Comparison of ENCODE assay signal across 12 cellular contexts in genomic region chr4:75841641-75842520, GRCh38.
A peak's percentile ranks its signal among the peaks of the same experiment; 100 is the strongest.
DNase-seq lines count a peak whose midpoint lies in the region; ATAC-seq and TF ChIP-seq lines count a peak whose summit lies in the region.
"Had no signal": no experiment of that assay in that cellular context is flagged by ENCODE, and none has a peak within 500 bp of the region (broad histone marks: within the 10 kb centered on the region; RNA-seq: fewer than 3 reads in every experiment).

No MANE protein-coding gene starts in this region.

- DNase-seq in GM23338 (ENCODE audit: low spot score): peak; percentile 46
- DNase-seq in NCI-H510A (lab: John Stamatoyannopoulos, UW): peak; percentile 17
- no peak for DNase-seq in left ventricle myocardium superior
- DNase-seq in progenitor cell of endocrine pancreas (ENCODE audit: low spot score, unreplicated experiment): no peak
- DNase-seq in activated effector memory CD4-positive, alpha-beta T cell treated with Interleukin-2 at 50 U/mL for 16 hours: no peak
- no peak for DNase-seq in activated T-cell treated with anti-CD3 and anti-CD28 coated beads for 4 hours
- DNase-seq in cortex of kidney (lab: John Stamatoyannopoulos, UW): no peak
- DNase-seq: CD8-positive, alpha-beta T cell; effector CD8-positive, alpha-beta T cell; mammary epithelial cell; SIG-M5; sigmoid colon had no signal

- peaks cover 2% of the 10 kb centered on the region; the same call in 1 of the 3 replicates for H3K9me3 Mint-ChIP-seq in GM23338
- H3K9me3 Mint-ChIP-seq in progenitor cell of endocrine pancreas (ENCODE audit: low read depth): no peaks in the 10 kb centered on the region
- H3K9me3 Mint-ChIP-seq: CD8-positive, alpha-beta T cell had no signal

- H3K36me3 Mint-ChIP-seq in GM23338 (ENCODE audit: low read depth) (no peaks in the 10 kb centered on the region), progenitor cell of endocrine pancreas (ENCODE audit: insufficient read depth) (no peaks in the 10 kb centered on the region)
- H3K36me3 Mint-ChIP-seq: CD8-positive, alpha-beta T cell had no signal

- no peak overlapping the region for H3K4me3 Mint-ChIP-seq in GM23338
- H3K4me3 Mint-ChIP-seq in progenitor cell of endocrine pancreas (ENCODE audit: low read depth): no peak overlapping the region
- H3K4me3 Mint-ChIP-seq: CD8-positive, alpha-beta T cell had no signal

- no peaks in the 10 kb centered on the region for H3K36me3 ChIP-seq in GM23338 (ENCODE audit: insufficient read depth)
- H3K36me3 ChIP-seq: sigmoid colon had no signal

- no peaks in the 10 kb centered on the region for H3K27me3 ChIP-seq in GM23338 (ENCODE audit: insufficient read depth)
- H3K27me3 ChIP-seq: sigmoid colon had no signal

- H3K27ac ChIP-seq in GM23338 (ENCODE audit: low read depth): no peak overlapping the region

- no peak for TF ChIP-seq CTCF in GM23338 (conservative IDR thresholded peaks at IDR 0.05; ENCODE audit: low read depth in 2 of 2)
- TF ChIP-seq CTCF in progenitor cell of endocrine pancreas (IDR thresholded peaks at IDR 0.05; ENCODE audit: unreplicated experiment): no peak

- peaks cover 8% of the 10 kb centered on the region; the same call in 1 of the 2 replicates for H3K4me1 ChIP-seq in GM23338 (ENCODE audit: insufficient read depth)

- peak overlapping the region; percentile 70 for H2AFZ ChIP-seq in GM23338

- H4K20me1 ChIP-seq in GM23338 (replicated peaks; ENCODE audit: insufficient read depth): no peaks in the 10 kb centered on the region

- H3K27me3 Mint-ChIP-seq in GM23338 (ENCODE audit: insufficient read depth, low read depth, poor library complexity): no peaks in the 10 kb centered on the region
- H3K27me3 Mint-ChIP-seq in progenitor cell of endocrine pancreas: no peaks in the 10 kb centered on the region

- H3K4me1 Mint-ChIP-seq in GM23338 (peaks cover 24% of the 10 kb centered on the region; the same call in 2 of the 3 replicates), progenitor cell of endocrine pancreas (ENCODE audit: low read depth) (peaks cover 13% of the 10 kb centered on the region)

- ATAC-seq in GM23338 (peak; percentile 47), left ventricle myocardium superior (peak; percentile 92)
- ATAC-seq: CD8-positive, alpha-beta T cell had no signal

- H3K4me3 ChIP-seq in GM23338: no peak overlapping the region
- H3K4me3 ChIP-seq: sigmoid colon had no signal

- no peaks in the 10 kb centered on the region for H3K9me2 ChIP-seq in GM23338 (ENCODE audit: insufficient read depth)

- intact Hi-C loops in left ventricle myocardium superior (cut with micrococcal nuclease): no loop called here

- H3K27ac Mint-ChIP-seq in GM23338: peak overlapping the region; percentile 62; the same call in 1 of the 2 replicates
- H3K27ac Mint-ChIP-seq in progenitor cell of endocrine pancreas: peak overlapping the region; percentile 53
- H3K27ac Mint-ChIP-seq: CD8-positive, alpha-beta T cell had no signal

- no peaks in the 10 kb centered on the region for H3F3A ChIP-seq in GM23338 (replicated peaks; ENCODE audit: low read depth)

- H3K4me2 ChIP-seq in GM23338: no peak overlapping the region

- no peaks in the 10 kb centered on the region for H3K79me2 ChIP-seq in GM23338 (replicated peaks; ENCODE audit: insufficient read depth)

TF ChIP-seq in GM23338, 12 proteins besides CTCF, POLR2A, EP300 and RAD21:
- TF ChIP-seq EZH2 (IDR thresholded peaks at IDR 0.05; ENCODE audit: low read depth, unreplicated experiment): no peak
- no peak for TF ChIP-seq ETS1 (IDR thresholded peaks at IDR 0.05)
- no peak for TF ChIP-seq STAT1 (IDR thresholded peaks at IDR 0.05; ENCODE audit: unreplicated experiment)

Comparison
In these comparisons a context has a peak if more than half of its experiments do, and no peak if none do; other contexts are left out.
1. DNase-seq: peak in GM23338 (single experiment) and NCI-H510A (single experiment); none in left ventricle myocardium superior (single experiment), progenitor cell of endocrine pancreas (single experiment), activated effector memory CD4-positive, alpha-beta T cell treated with Interleukin-2 at 50 U/mL for 16 hours (single experiment), activated T-cell treated with anti-CD3 and anti-CD28 coated beads for 4 hours (single experiment) and cortex of kidney (single experiment).